ENCODE assay signal across 3 cellular contexts in the genomic region with DNA sequence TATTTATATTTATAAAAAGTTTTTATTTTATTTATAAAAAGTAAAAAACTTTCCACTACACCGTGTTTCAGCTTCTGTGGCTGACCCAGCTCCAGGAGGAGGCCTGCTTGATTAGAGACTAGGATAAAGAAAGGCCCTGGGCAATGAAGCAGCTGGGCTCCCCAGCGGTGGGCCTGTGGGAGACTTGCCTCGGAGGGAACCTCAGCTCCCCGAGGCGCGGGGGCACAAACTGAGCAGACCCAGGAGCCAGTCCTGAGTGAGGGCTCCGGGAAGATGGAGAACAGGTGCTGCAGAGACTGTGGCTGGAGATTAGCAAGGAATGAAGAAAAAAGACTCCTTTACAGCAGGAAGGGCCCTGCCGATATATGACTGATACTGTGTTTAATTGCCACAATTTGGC.
"Had no signal": no experiment of that assay in that cellular context is flagged by ENCODE, and none has a peak within 500 bp of the region (broad histone marks: within the 10 kb centered on the region; RNA-seq: fewer than 3 reads in every experiment).

No MANE protein-coding gene starts in this region.

- ATAC-seq: GM12878 had no signal

- H3K4me3 ChIP-seq: GM12878 had no signal

- DNase-seq: GDM1, GF-D8 had no signal
